In the genomic region with DNA sequence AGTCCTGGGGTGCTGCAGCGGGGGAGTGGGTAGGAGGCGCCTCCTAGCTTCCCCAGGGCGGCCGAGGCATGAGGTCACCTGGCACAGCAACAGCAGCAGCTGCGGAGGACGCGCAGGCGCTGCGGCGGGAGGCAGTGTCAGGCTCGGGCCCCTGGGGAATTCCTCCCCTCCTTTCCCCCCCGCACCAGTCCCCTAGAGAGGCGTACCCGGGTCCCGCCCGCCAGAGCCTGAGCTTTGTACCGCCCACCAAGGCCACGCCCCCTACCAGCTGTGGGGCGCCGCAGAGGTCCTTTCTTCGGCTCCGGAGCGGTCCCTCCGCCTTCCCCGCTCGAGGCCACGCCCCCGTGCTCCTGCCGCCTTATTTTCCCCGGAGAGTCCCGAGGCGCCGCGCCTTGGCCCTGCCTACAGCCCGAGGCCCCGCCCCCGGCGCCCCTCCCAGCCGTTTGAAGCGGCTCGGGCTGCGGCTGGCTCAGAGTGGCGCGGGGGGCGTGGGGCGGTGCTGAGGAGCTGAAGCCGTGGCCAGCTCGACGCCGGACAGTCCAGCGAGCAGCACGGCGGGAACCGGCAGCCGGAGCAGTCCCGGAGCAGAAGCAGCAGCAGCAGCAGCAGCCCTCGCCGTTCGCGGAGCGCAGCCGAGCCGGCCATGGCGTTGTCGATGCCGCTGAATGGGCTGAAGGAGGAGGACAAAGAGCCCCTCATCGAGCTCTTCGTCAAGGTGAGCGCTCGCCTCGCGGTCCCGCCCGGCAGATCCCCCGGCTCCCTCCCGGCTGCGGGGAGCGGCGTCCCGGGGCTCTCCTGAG, we compare ENCODE assay signal across 1 cellular context.
TF ChIP-seq lines count a peak whose summit lies in the region.

A gene (plus strand): TSS at position 537 of the 800 bp plus-strand sequence. CDS start 107 bp downstream, at position 644.

TF ChIP-seq in K562, 482 proteins besides CTCF, POLR2A, EP300 and RAD21 (continued from another document and continues in another):
- TF ChIP-seq, protein P1, sequence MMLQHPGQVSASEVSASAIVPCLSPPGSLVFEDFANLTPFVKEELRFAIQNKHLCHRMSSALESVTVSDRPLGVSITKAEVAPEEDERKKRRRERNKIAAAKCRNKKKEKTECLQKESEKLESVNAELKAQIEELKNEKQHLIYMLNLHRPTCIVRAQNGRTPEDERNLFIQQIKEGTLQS (IDR thresholded peaks at IDR 0.05), result peak; percentile 90
- TF ChIP-seq, protein P1 (CRISPR knock-in tag; conservative IDR thresholded peaks at IDR 0.05), result no peak; the same call in 1 of the 2 replicates
- TF ChIP-seq POLR2B (IDR thresholded peaks at IDR 0.05; ENCODE audit: low read depth, partially characterized antibody) (peak; percentile 92), ARID1B (IDR thresholded peaks at IDR 0.05) (peak; percentile 1; the same call in 1 of the 2 replicates), ARID2 (IDR thresholded peaks at IDR 0.05) (no peak), JUND (IDR thresholded peaks at IDR 0.05; ENCODE audit: borderline replicate concordance, low read depth, low read length) (peak; percentile 93), JUND (tag; IDR thresholded peaks at IDR 0.05; ENCODE audit: borderline replicate concordance, low read depth, low read length) (peak; percentile 93; the same call in 1 of the 3 replicates), ZFP36 (IDR thresholded peaks at IDR 0.05; ENCODE audit: low read depth, low read length, partially characterized antibody) (peak; percentile 8), SIN3A (IDR thresholded peaks at IDR 0.05; ENCODE audit: borderline replicate concordance in 2 of 2, control insufficient read depth in 1 of 2, low read depth in 2 of 2, low read length in 2 of 2) (peak; percentile 62 to 81; a peak in 2 of 4 replicates), ZFP1 (CRISPR knock-in tag; IDR thresholded peaks at IDR 0.05) (no peak), NEUROD1 (IDR thresholded peaks at IDR 0.05; ENCODE audit: borderline replicate concordance, low read depth, low read length, partially characterized antibody) (peak; percentile 26), POLR2H (tag; IDR thresholded peaks at IDR 0.05; ENCODE audit: low read depth) (peak; percentile 94), RBM22 (IDR thresholded peaks at IDR 0.05; ENCODE audit: low read depth, low read length, poor library complexity, severe bottlenecking) (peak; percentile 72), CBX5 (IDR thresholded peaks at IDR 0.05; ENCODE audit: borderline replicate concordance, low read depth) (peak; percentile 74; the same call in 1 of the 2 replicates), RB1 (IDR thresholded peaks at IDR 0.05; ENCODE audit: low read depth) (peak; percentile 82), SMARCA4 (IDR thresholded peaks at IDR 0.05) (no peak), LCOR (CRISPR knock-in tag; IDR thresholded peaks at IDR 0.05) (peak; percentile 85; the same call in 1 of the 2 replicates), ZNF589 (CRISPR knock-in tag; IDR thresholded peaks at IDR 0.05; ENCODE audit: low read depth) (0 out of 2 replicates have a peak, but pooled peaks have one; percentile 4), GTF2E2 (tag; IDR thresholded peaks at IDR 0.05) (peak; percentile 96), CREBBP (IDR thresholded peaks at IDR 0.05; ENCODE audit: low read depth, low read length) (no peak), ZNF140 (CRISPR knock-in tag; IDR thresholded peaks at IDR 0.05) (no peak), HNRNPL (IDR thresholded peaks at IDR 0.05; ENCODE audit: low read depth, low read length) (0 out of 2 replicates have a peak, but pooled peaks have one; percentile 46), ZNF75A (CRISPR knock-in tag; IDR thresholded peaks at IDR 0.05) (no peak), ZKSCAN1 (IDR thresholded peaks at IDR 0.05; ENCODE audit: low read depth, low read length) (peak; percentile 25; the same call in 1 of the 2 replicates), NR4A1 (CRISPR knock-in tag; IDR thresholded peaks at IDR 0.05) (peak; percentile 68; the same call in 1 of the 2 replicates), NR4A1 (tag; IDR thresholded peaks at IDR 0.05) (no peak), ZC3H11A (IDR thresholded peaks at IDR 0.05; ENCODE audit: low read depth, low read length) (peak; percentile 13; the same call in 1 of the 2 replicates), ZFX (CRISPR knock-in tag; IDR thresholded peaks at IDR 0.05) (peak; percentile 53; the same call in 1 of the 2 replicates), NBN (IDR thresholded peaks at IDR 0.05; ENCODE audit: low read depth) (peak; percentile 10), SIN3B (IDR thresholded peaks at IDR 0.05; ENCODE audit: low read depth) (no peak; the same call in 1 of the 2 replicates), CCNT2 (IDR thresholded peaks at IDR 0.05; ENCODE audit: borderline replicate concordance, extremely low read depth, insufficient read length, low read depth, low read length) (peak; percentile 91), ZNF324 (CRISPR knock-in tag; IDR thresholded peaks at IDR 0.05) (no peak; the same call in 1 of the 2 replicates), CXXC5 (CRISPR knock-in tag; IDR thresholded peaks at IDR 0.05) (peak; percentile 84), PHF8 (IDR thresholded peaks at IDR 0.05; ENCODE audit: borderline replicate concordance, low read length) (peak; percentile 87; the same call in 1 of the 2 replicates), MTA2 (IDR thresholded peaks at IDR 0.05; ENCODE audit: low read depth) (0 out of 2 replicates have a peak, but pooled peaks have one; percentile 28), TCF3 (CRISPR knock-in tag; IDR thresholded peaks at IDR 0.05) (peak; percentile 33; the same call in 1 of the 2 replicates), ZNF384 (IDR thresholded peaks at IDR 0.05; ENCODE audit: low read depth, low read length) (0 out of 2 replicates have a peak, but pooled peaks have one; percentile 10), RCOR1 (IDR thresholded peaks at IDR 0.05; ENCODE audit: borderline replicate concordance in 1 of 2, low read depth in 2 of 2, low read length in 2 of 2) (peak in 1 of 2 experiments; percentile 77; a peak in 2 of 4 replicates), DMBX1 (CRISPR knock-in tag; IDR thresholded peaks at IDR 0.05; ENCODE audit: borderline replicate concordance) (0 out of 2 replicates have a peak, but pooled peaks have one; percentile 15), SRSF3 (IDR thresholded peaks at IDR 0.05; ENCODE audit: insufficient read depth, low read length) (no peak), EGR1 (conservative IDR thresholded peaks at IDR 0.05) (peak; percentile 91), SMARCE1 (IDR thresholded peaks at IDR 0.05) (peak; percentile 75; the same call in 1 of the 2 replicates), HNRNPK (IDR thresholded peaks at IDR 0.05; ENCODE audit: low read depth, low read length, poor library complexity, severe bottlenecking) (peak; percentile 80), POLR3G (IDR thresholded peaks at IDR 0.05; ENCODE audit: extremely low read depth, insufficient read length, insufficient replicate concordance) (no peak), RNF2 (IDR thresholded peaks at IDR 0.05) (peak; percentile 93; the same call in 1 of the 2 replicates), RBM34 (IDR thresholded peaks at IDR 0.05; ENCODE audit: borderline replicate concordance, insufficient read depth, low read length) (0 out of 2 replicates have a peak, but pooled peaks have one; percentile 86), SP2 (IDR thresholded peaks at IDR 0.05; ENCODE audit: extremely low read depth, low read depth, low read length, poor library complexity, severe bottlenecking) (peak; percentile 5)
- TF ChIP-seq, protein P2, sequence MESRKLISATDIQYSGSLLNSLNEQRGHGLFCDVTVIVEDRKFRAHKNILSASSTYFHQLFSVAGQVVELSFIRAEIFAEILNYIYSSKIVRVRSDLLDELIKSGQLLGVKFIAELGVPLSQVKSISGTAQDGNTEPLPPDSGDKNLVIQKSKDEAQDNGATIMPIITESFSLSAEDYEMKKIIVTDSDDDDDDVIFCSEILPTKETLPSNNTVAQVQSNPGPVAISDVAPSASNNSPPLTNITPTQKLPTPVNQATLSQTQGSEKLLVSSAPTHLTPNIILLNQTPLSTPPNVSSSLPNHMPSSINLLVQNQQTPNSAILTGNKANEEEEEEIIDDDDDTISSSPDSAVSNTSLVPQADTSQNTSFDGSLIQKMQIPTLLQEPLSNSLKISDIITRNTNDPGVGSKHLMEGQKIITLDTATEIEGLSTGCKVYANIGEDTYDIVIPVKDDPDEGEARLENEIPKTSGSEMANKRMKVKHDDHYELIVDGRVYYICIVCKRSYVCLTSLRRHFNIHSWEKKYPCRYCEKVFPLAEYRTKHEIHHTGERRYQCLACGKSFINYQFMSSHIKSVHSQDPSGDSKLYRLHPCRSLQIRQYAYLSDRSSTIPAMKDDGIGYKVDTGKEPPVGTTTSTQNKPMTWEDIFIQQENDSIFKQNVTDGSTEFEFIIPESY (CRISPR knock-in tag; IDR thresholded peaks at IDR 0.05), result peak; percentile 69; the same call in 1 of the 2 replicates
- TF ChIP-seq, protein P3, sequence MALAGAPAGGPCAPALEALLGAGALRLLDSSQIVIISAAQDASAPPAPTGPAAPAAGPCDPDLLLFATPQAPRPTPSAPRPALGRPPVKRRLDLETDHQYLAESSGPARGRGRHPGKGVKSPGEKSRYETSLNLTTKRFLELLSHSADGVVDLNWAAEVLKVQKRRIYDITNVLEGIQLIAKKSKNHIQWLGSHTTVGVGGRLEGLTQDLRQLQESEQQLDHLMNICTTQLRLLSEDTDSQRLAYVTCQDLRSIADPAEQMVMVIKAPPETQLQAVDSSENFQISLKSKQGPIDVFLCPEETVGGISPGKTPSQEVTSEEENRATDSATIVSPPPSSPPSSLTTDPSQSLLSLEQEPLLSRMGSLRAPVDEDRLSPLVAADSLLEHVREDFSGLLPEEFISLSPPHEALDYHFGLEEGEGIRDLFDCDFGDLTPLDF (CRISPR knock-in tag; IDR thresholded peaks at IDR 0.05), result peak; percentile 96
- TF ChIP-seq, protein P4, sequence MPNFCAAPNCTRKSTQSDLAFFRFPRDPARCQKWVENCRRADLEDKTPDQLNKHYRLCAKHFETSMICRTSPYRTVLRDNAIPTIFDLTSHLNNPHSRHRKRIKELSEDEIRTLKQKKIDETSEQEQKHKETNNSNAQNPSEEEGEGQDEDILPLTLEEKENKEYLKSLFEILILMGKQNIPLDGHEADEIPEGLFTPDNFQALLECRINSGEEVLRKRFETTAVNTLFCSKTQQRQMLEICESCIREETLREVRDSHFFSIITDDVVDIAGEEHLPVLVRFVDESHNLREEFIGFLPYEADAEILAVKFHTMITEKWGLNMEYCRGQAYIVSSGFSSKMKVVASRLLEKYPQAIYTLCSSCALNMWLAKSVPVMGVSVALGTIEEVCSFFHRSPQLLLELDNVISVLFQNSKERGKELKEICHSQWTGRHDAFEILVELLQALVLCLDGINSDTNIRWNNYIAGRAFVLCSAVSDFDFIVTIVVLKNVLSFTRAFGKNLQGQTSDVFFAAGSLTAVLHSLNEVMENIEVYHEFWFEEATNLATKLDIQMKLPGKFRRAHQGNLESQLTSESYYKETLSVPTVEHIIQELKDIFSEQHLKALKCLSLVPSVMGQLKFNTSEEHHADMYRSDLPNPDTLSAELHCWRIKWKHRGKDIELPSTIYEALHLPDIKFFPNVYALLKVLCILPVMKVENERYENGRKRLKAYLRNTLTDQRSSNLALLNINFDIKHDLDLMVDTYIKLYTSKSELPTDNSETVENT (CRISPR knock-in tag; IDR thresholded peaks at IDR 0.05), result peak; percentile 94
- TF ChIP-seq, protein P5, sequence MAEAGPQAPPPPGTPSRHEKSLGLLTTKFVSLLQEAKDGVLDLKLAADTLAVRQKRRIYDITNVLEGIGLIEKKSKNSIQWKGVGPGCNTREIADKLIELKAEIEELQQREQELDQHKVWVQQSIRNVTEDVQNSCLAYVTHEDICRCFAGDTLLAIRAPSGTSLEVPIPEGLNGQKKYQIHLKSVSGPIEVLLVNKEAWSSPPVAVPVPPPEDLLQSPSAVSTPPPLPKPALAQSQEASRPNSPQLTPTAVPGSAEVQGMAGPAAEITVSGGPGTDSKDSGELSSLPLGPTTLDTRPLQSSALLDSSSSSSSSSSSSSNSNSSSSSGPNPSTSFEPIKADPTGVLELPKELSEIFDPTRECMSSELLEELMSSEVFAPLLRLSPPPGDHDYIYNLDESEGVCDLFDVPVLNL (CRISPR knock-in tag; IDR thresholded peaks at IDR 0.05; ENCODE audit: low read depth), result peak; percentile 75
- TF ChIP-seq, protein P6, sequence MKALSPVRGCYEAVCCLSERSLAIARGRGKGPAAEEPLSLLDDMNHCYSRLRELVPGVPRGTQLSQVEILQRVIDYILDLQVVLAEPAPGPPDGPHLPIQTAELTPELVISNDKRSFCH (CRISPR knock-in tag; IDR thresholded peaks at IDR 0.05), result no peak
- TF ChIP-seq, protein P6 (tag; IDR thresholded peaks at IDR 0.05), result peak; percentile 64; the same call in 1 of the 2 replicates
- TF ChIP-seq, protein P7, sequence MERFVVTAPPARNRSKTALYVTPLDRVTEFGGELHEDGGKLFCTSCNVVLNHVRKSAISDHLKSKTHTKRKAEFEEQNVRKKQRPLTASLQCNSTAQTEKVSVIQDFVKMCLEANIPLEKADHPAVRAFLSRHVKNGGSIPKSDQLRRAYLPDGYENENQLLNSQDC (CRISPR knock-in tag; IDR thresholded peaks at IDR 0.05), result no peak
- TF ChIP-seq, protein P8, sequence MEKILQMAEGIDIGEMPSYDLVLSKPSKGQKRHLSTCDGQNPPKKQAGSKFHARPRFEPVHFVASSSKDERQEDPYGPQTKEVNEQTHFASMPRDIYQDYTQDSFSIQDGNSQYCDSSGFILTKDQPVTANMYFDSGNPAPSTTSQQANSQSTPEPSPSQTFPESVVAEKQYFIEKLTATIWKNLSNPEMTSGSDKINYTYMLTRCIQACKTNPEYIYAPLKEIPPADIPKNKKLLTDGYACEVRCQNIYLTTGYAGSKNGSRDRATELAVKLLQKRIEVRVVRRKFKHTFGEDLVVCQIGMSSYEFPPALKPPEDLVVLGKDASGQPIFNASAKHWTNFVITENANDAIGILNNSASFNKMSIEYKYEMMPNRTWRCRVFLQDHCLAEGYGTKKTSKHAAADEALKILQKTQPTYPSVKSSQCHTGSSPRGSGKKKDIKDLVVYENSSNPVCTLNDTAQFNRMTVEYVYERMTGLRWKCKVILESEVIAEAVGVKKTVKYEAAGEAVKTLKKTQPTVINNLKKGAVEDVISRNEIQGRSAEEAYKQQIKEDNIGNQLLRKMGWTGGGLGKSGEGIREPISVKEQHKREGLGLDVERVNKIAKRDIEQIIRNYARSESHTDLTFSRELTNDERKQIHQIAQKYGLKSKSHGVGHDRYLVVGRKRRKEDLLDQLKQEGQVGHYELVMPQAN (IDR thresholded peaks at IDR 0.05; ENCODE audit: borderline replicate concordance), result peak; percentile 57; the same call in 1 of the 2 replicates
- TF ChIP-seq, protein P9, sequence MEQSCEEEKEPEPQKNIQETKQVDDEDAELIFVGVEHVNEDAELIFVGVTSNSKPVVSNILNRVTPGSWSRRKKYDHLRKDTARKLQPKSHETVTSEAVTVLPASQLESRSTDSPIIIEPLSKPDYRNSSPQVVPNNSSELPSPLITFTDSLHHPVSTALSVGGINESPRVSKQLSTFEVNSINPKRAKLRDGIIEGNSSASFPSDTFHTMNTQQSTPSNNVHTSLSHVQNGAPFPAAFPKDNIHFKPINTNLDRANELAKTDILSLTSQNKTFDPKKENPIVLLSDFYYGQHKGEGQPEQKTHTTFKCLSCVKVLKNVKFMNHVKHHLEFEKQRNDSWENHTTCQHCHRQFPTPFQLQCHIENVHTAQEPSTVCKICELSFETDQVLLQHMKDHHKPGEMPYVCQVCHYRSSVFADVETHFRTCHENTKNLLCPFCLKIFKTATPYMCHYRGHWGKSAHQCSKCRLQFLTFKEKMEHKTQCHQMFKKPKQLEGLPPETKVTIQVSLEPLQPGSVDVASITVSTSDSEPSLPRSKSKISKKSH (CRISPR knock-in tag; IDR thresholded peaks at IDR 0.05), result no peak
